In the genomic region with DNA sequence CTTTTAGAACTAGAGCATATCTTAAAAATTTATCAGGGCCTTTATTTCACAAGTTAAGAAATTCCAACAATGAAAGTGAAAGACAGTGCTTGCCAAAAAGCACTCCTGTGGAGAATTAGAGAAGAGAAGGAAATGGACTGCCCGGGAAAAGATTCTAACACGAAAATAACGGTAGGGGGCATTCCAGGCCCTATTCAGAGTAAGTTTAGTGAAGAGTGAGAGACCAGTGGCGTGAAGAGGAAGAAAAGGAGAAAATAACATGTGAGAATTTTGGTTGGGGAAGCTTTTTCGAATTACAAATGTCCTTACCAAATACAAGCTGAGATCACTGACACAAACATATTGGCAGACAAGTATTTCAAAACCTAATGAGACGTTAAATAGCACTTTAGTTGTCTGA, we compare ENCODE assay signal across 9 cellular contexts. TPM values are rescaled to one million over a fixed set of nuclear protein-coding genes. Genes with fewer than 3 reads are reported as not detected.
DNase-seq lines count a peak whose midpoint lies in the region; ATAC-seq, FAIRE-seq and TF ChIP-seq lines count a peak whose summit lies in the region.
"Had no signal": no experiment of that assay in that cellular context is flagged by ENCODE, and none has a peak within 500 bp of the region (broad histone marks: within the 10 kb centered on the region; RNA-seq: fewer than 3 reads in every experiment).

No MANE protein-coding gene starts in this region.

- no peaks in the 10 kb centered on the region for H3K27me3 ChIP-seq in neural cell (ENCODE audit: insufficient read depth, low read depth, low read length)
- no peaks in the 10 kb centered on the region for H3K27me3 ChIP-seq in WERI-Rb-1 (ENCODE audit: insufficient read depth, low read depth, severe bottlenecking)

- ATAC-seq in HG02840 (IDR thresholded peaks at IDR 0.05; ENCODE audit: low FRiP score, unreplicated experiment) (no peak), HG03280 (IDR thresholded peaks at IDR 0.05; ENCODE audit: unreplicated experiment) (no peak)

- no peaks in the 10 kb centered on the region for H3F3A ChIP-seq in neural cell (ENCODE audit: insufficient read depth, low read length, poor library complexity, severe bottlenecking)

- no peak for TF ChIP-seq RAD21 in neural cell (conservative IDR thresholded peaks at IDR 0.05)

- peaks cover 3% of the 10 kb centered on the region for H4K20me1 ChIP-seq in neural cell (ENCODE audit: insufficient read depth)

- no peak overlapping the region for H2AFZ ChIP-seq in neural cell (ENCODE audit: low read depth, low read length)

- TF ChIP-seq EP300 in neural cell (conservative IDR thresholded peaks at IDR 0.05; ENCODE audit: poor library complexity, severe bottlenecking), result no peak

- no peak overlapping the region for H3K9ac ChIP-seq in neural cell (ENCODE audit: low read length)

- no peaks in the 10 kb centered on the region for H3K79me2 ChIP-seq in neural cell (replicated peaks; ENCODE audit: insufficient read depth, low read length)

- no peak overlapping the region for H3K4me2 ChIP-seq in neural cell (ENCODE audit: low read length)

- TF ChIP-seq CTCF in D721Med (IDR thresholded peaks at IDR 0.05; ENCODE audit: insufficient read depth, missing control alignments) (peak; percentile 45), epithelial cell of proximal tubule (conservative IDR thresholded peaks at IDR 0.05; ENCODE audit: low read depth, low read length) (peak; percentile 38), neural cell (IDR thresholded peaks at IDR 0.05; ENCODE audit: poor library complexity, severe bottlenecking) (peak; percentile 29), WERI-Rb-1 (IDR thresholded peaks at IDR 0.05; ENCODE audit: low read depth, low read length) (no peak)

- no peaks in the 10 kb centered on the region for H3K9me3 ChIP-seq in neural cell (ENCODE audit: low read length)
- H3K9me3 ChIP-seq in WERI-Rb-1 (ENCODE audit: severe bottlenecking), result no peaks in the 10 kb centered on the region

- no peak for FAIRE-seq in D721Med (lab: Jason Lieb, UNC)
- FAIRE-seq: frontal cortex had no signal

- DNase-seq in D721Med (ENCODE audit: insufficient read length, low spot score) (no peak), NCI-H460 (ENCODE audit: extremely low read depth, low read depth) (peak; percentile 41), epithelial cell of proximal tubule (ENCODE audit: low read depth) (no peak), WERI-Rb-1 (no peak), NCI-H526 (lab: John Stamatoyannopoulos, UW) (no peak)

- no peaks in the 10 kb centered on the region for H3K9me2 ChIP-seq in neural cell (ENCODE audit: insufficient read depth, low read length)

- no peak overlapping the region for H3K27ac ChIP-seq in neural cell (ENCODE audit: low read length)
- H3K27ac ChIP-seq in WERI-Rb-1, result no peak overlapping the region

- H3K4me3 ChIP-seq in epithelial cell of proximal tubule (ENCODE audit: low read depth, low read length), result no peak overlapping the region
- H3K4me3 ChIP-seq in neural cell (ENCODE audit: low read length), result no peak overlapping the region
- no peak overlapping the region for H3K4me3 ChIP-seq in WERI-Rb-1 (ENCODE audit: low read depth, low read length)

- H3K36me3 ChIP-seq in neural cell (ENCODE audit: insufficient read depth, low read length) (no peaks in the 10 kb centered on the region), WERI-Rb-1 (peaks cover 37% of the 10 kb centered on the region)

TF ChIP-seq in neural cell, 6 proteins besides CTCF, POLR2A, EP300 and RAD21:
- TF ChIP-seq POLR2AphosphoS5 (IDR thresholded peaks at IDR 0.05) (no peak), EZH2 (IDR thresholded peaks at IDR 0.05; ENCODE audit: borderline replicate concordance, insufficient read depth, low read length, poor library complexity, severe bottlenecking) (no peak), MXI1 (conservative IDR thresholded peaks at IDR 0.05; ENCODE audit: poor library complexity, severe bottlenecking) (no peak), TAF1 (IDR thresholded peaks at IDR 0.05; ENCODE audit: low read depth) (no peak), SMC3 (conservative IDR thresholded peaks at IDR 0.05; ENCODE audit: poor library complexity) (no peak)
- TF ChIP-seq, protein P1, sequence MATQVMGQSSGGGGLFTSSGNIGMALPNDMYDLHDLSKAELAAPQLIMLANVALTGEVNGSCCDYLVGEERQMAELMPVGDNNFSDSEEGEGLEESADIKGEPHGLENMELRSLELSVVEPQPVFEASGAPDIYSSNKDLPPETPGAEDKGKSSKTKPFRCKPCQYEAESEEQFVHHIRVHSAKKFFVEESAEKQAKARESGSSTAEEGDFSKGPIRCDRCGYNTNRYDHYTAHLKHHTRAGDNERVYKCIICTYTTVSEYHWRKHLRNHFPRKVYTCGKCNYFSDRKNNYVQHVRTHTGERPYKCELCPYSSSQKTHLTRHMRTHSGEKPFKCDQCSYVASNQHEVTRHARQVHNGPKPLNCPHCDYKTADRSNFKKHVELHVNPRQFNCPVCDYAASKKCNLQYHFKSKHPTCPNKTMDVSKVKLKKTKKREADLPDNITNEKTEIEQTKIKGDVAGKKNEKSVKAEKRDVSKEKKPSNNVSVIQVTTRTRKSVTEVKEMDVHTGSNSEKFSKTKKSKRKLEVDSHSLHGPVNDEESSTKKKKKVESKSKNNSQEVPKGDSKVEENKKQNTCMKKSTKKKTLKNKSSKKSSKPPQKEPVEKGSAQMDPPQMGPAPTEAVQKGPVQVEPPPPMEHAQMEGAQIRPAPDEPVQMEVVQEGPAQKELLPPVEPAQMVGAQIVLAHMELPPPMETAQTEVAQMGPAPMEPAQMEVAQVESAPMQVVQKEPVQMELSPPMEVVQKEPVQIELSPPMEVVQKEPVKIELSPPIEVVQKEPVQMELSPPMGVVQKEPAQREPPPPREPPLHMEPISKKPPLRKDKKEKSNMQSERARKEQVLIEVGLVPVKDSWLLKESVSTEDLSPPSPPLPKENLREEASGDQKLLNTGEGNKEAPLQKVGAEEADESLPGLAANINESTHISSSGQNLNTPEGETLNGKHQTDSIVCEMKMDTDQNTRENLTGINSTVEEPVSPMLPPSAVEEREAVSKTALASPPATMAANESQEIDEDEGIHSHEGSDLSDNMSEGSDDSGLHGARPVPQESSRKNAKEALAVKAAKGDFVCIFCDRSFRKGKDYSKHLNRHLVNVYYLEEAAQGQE (IDR thresholded peaks at IDR 0.05; ENCODE audit: borderline replicate concordance), result no peak

RNA-seq across cellular contexts. Expression of a gene that starts 38.4 kb away (rescaled TPM):
- total RNA-seq in NCI-H460 (2014; rRNA removed; shearing (Covaris generic)), result 145 and 158 TPM in 2 replicates
- 66.9 and 97.6 TPM in 2 replicates for polyA plus RNA-seq in NCI-H460 (2014; cell fraction: nucleus; rRNA removed)
- 66.6 and 87.2 TPM in 2 replicates for total RNA-seq in epithelial cell of proximal tubule
- polyA plus RNA-seq in neural cell, result 98.1 and 128 TPM in 2 replicates
- polyA minus RNA-seq in neural cell, result 72.6 and 87.4 TPM in 2 replicates
